ENCODE assay signal across 8 cellular contexts in the genomic region with DNA sequence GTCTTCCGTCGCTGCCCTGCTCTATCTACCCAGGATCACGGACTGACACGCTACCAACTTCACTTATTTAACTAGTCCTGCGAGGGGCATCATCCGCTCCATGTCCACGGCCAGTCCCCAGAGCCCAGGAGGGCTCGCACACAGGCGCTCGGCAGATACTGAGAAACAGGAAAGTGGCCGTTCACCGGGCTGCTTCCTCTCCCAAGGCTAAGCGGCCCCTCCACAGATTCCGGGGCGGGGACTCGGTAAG. TPM values are rescaled to one million over a fixed set of nuclear protein-coding genes. Genes with fewer than 3 reads are reported as not detected.
DNase-seq lines count a peak whose midpoint lies in the region; ATAC-seq and FAIRE-seq lines count a peak whose summit lies in the region.

No MANE protein-coding gene starts in this region.

- no peaks in the 10 kb centered on the region for H3K9me3 ChIP-seq in iPS-20b (ENCODE audit: insufficient read depth, low read depth, low read length)

- H3K27ac ChIP-seq in iPS-20b (ENCODE audit: low read length): peak overlapping the region; percentile 30

- peaks cover 49% of the 10 kb centered on the region for H3K4me1 Mint-ChIP-seq in activated naive CD8-positive, alpha-beta T cell treated with anti-CD3 and anti-CD28 coated beads, Interleukin-2, amount 50 U/mL, for 24 hours

- peak; percentile 55 for DNase-seq in NCI-H2196 (lab: John Stamatoyannopoulos, UW; ENCODE audit: unreplicated experiment)
- no peak for DNase-seq in NCI-H2196 treated with DMSO at 0.1 percent for 48 hours (lab: John Stamatoyannopoulos, UW; ENCODE audit: unreplicated experiment)
- no peak for DNase-seq in activated naive CD8-positive, alpha-beta T cell treated with anti-CD3 and anti-CD28 coated beads, Interleukin-2, amount 50 U/mL, for 24 hours
- DNase-seq in stimulated activated naive CD8-positive, alpha-beta T cell treated with anti-CD3 and anti-CD28 coated beads, Interleukin-15, Interleukin-2, amounts not matched to agents 100 U/mL and 50 U/mL, for 24 hours: no peak
- no peak for DNase-seq in cerebellum (ENCODE audit: low spot score)
- DNase-seq in GM19239 (ENCODE audit: insufficient read length, low spot score): no peak

- peak overlapping the region; percentile 98 for H3K27ac Mint-ChIP-seq in activated naive CD8-positive, alpha-beta T cell treated with anti-CD3 and anti-CD28 coated beads, Interleukin-2, amount 50 U/mL, for 24 hours

- peaks cover 36% of the 10 kb centered on the region for H3K36me3 ChIP-seq in iPS-20b (ENCODE audit: insufficient read depth, low read depth, low read length)

- no peaks in the 10 kb centered on the region for H3K9me3 Mint-ChIP-seq in activated naive CD8-positive, alpha-beta T cell treated with anti-CD3 and anti-CD28 coated beads, Interleukin-2, amount 50 U/mL, for 24 hours

- no peak for FAIRE-seq in GM19239 (lab: Jason Lieb, UNC)

- peaks cover 31% of the 10 kb centered on the region for H3K36me3 Mint-ChIP-seq in activated naive CD8-positive, alpha-beta T cell treated with anti-CD3 and anti-CD28 coated beads, Interleukin-2, amount 50 U/mL, for 24 hours (ENCODE audit: low read depth)

- peak overlapping the region; percentile 97 for H3K4me3 Mint-ChIP-seq in activated naive CD8-positive, alpha-beta T cell treated with anti-CD3 and anti-CD28 coated beads, Interleukin-2, amount 50 U/mL, for 24 hours

- peak overlapping the region; percentile 96 for H3K4me3 ChIP-seq in iPS-20b (ENCODE audit: low read length)

- peak; percentile 5 for ATAC-seq in HG03565 (IDR thresholded peaks at IDR 0.05; ENCODE audit: unreplicated experiment)
- peak; percentile 5 for ATAC-seq in activated naive CD8-positive, alpha-beta T cell treated with anti-CD3 and anti-CD28 coated beads, Interleukin-2, amount 50 U/mL, for 24 hours
- ATAC-seq in stimulated activated naive CD8-positive, alpha-beta T cell treated with anti-CD3 and anti-CD28 coated beads, Interleukin-15, Interleukin-2, amounts not matched to agents 100 U/mL and 50 U/mL, for 24 hours: peak; percentile 1

- H3K27me3 ChIP-seq in iPS-20b (ENCODE audit: insufficient read depth, low read length): no peaks in the 10 kb centered on the region

- no peaks in the 10 kb centered on the region for H3K27me3 Mint-ChIP-seq in activated naive CD8-positive, alpha-beta T cell treated with anti-CD3 and anti-CD28 coated beads, Interleukin-2, amount 50 U/mL, for 24 hours

- H3K9ac ChIP-seq in iPS-20b (ENCODE audit: low read depth, low read length): peak overlapping the region; percentile 93

- H3K4me1 ChIP-seq in iPS-20b (ENCODE audit: insufficient read depth, low read length): no peaks in the 10 kb centered on the region

RNA-seq across cellular contexts. Expression of a gene that starts 0.4 kb away (rescaled TPM):
- total RNA-seq in cerebellum: 5.5 TPM

RNA-seq across cellular contexts. Expression of a gene that starts 0.5 kb away (rescaled TPM):
- 3.3 TPM for total RNA-seq in cerebellum

RNA-seq across cellular contexts. Expression of a gene that starts 9.7 kb away (rescaled TPM):
- not detected for total RNA-seq in cerebellum

RNA-seq across cellular contexts. Expression of a gene that starts 17.6 kb away (rescaled TPM):
- total RNA-seq in cerebellum: 29.0 TPM

RNA-seq across cellular contexts. Expression of a gene that starts 17.8 kb away (rescaled TPM):
- 40.6 TPM for total RNA-seq in cerebellum
